19 cellular contexts compared by ENCODE assay signal in genomic region chr17:9174312-9174711, GRCh38.
DNase-seq lines count a peak whose midpoint lies in the region; ATAC-seq and TF ChIP-seq lines count a peak whose summit lies in the region.
"Had no signal": no experiment of that assay in that cellular context is flagged by ENCODE, and none has a peak within 500 bp of the region (broad histone marks: within the 10 kb centered on the region; RNA-seq: fewer than 3 reads in every experiment).

No MANE protein-coding gene starts in this region.

- peaks cover 72% of the 10 kb centered on the region for H3K27me3 Mint-ChIP-seq in progenitor cell of endocrine pancreas
- H3K27me3 Mint-ChIP-seq: CD4-positive, alpha-beta T cell had no signal

- DNase-seq in ascending aorta (ENCODE audit: low spot score in 2 of 2) (no peak), esophagus muscularis mucosa (ENCODE audit: extremely low spot score) (no peak), vagina (ENCODE audit: extremely low spot score in 2 of 2) (no peak), progenitor cell of endocrine pancreas (ENCODE audit: low spot score, unreplicated experiment) (no peak), NCI-H1092 treated with DMSO at 0.1 percent for 48 hours (lab: John Stamatoyannopoulos, UW) (no peak)
- DNase-seq: AML-193; Caco-2; Calu3; CD4-positive, alpha-beta T cell; CD8-positive, alpha-beta T cell; DMS79 treated with DMSO at 0.1 percent for 48 hours; GF-D8 had no signal

- H3K4me3 ChIP-seq in HEK293 (ENCODE audit: low read depth, low read length): no peak overlapping the region
- no peak overlapping the region for H3K4me3 ChIP-seq in ascending aorta
- no peak overlapping the region for H3K4me3 ChIP-seq in esophagus muscularis mucosa
- no peak overlapping the region for H3K4me3 ChIP-seq in vagina
- H3K4me3 ChIP-seq: A549; BLaER1 treated with 17β-estradiol and CSF1 and Interleukin-3, amounts not matched to agents 10 nM and 100 nM had no signal

- WGBS in esophagus muscularis mucosa: 87% methylated on average over 3 of the region's 3 CpGs

- H3K27ac ChIP-seq in HEK293 (ENCODE audit: extremely low read depth, low read depth, low read length) (no peak overlapping the region), ascending aorta (peak overlapping the region; percentile 34 to 40), esophagus muscularis mucosa (replicated peaks in 1 of 4) (peak overlapping the region in 3 of 4 donors; percentile 17 to 46 (median 28)), vagina (peak overlapping the region; percentile 38)
- H3K27ac ChIP-seq: 22Rv1; A549; BLaER1 treated with 17β-estradiol and CSF1 and Interleukin-3, amounts not matched to agents 10 nM and 100 nM; C4-2B had no signal

- TF ChIP-seq CTCF in HEK293 (tag by site-specific recombination; IDR thresholded peaks at IDR 0.05) (no peak), ascending aorta (IDR thresholded peaks at IDR 0.05) (no peak), esophagus muscularis mucosa (IDR thresholded peaks at IDR 0.05) (no peak), vagina (IDR thresholded peaks at IDR 0.05) (no peak), progenitor cell of endocrine pancreas (IDR thresholded peaks at IDR 0.05; ENCODE audit: unreplicated experiment) (no peak)

- no peaks in the 10 kb centered on the region for H3K36me3 Mint-ChIP-seq in progenitor cell of endocrine pancreas (ENCODE audit: insufficient read depth)
- H3K36me3 Mint-ChIP-seq: CD8-positive, alpha-beta T cell had no signal

- H3K36me3 ChIP-seq in HEK293 (ENCODE audit: control insufficient read depth in 2 of 2, insufficient read depth in 1 of 2, low read length in 2 of 2) (peaks cover 0 to 6% of the 10 kb centered on the region in 2 experiments; a peak in 2 of 3 replicates), ascending aorta (no peaks in the 10 kb centered on the region), esophagus muscularis mucosa (peaks cover 0 to 6% (median under 1%) of the 10 kb centered on the region in 4 donors), vagina (no peaks in the 10 kb centered on the region)
- H3K36me3 ChIP-seq: BLaER1 treated with 17β-estradiol and CSF1 and Interleukin-3, amounts not matched to agents 10 nM and 100 nM had no signal

- intact Hi-C loops in ascending aorta (cut with DNase I): loop anchor here (10.0 kb wide), 1 partner anchor 350 kb away; no protein-coding TSS in a partner anchor
- intact Hi-C loops in esophagus muscularis mucosa (cut with DNase I): no loop called here
- intact Hi-C loops in vagina (cut with DNase I): no loop called here

- no peak overlapping the region for H3K4me3 Mint-ChIP-seq in progenitor cell of endocrine pancreas (ENCODE audit: low read depth)
- H3K4me3 Mint-ChIP-seq: B cell; CD4-positive, alpha-beta T cell; CD8-positive, alpha-beta T cell had no signal

- no peaks in the 10 kb centered on the region for H3K9me3 Mint-ChIP-seq in progenitor cell of endocrine pancreas (ENCODE audit: low read depth)
- H3K9me3 Mint-ChIP-seq: CD4-positive, alpha-beta T cell; CD8-positive, alpha-beta T cell had no signal

- POLR2A ChIA-PET in HEK293 (lab: Yijun Ruan, JAX): no interaction called here

- no peak for TF ChIP-seq EP300 in esophagus muscularis mucosa (IDR thresholded peaks at IDR 0.05)

- CTCF ChIA-PET in HEK293 (lab: Yijun Ruan, JAX): interaction anchor here (0.7 kb wide), 1 partner anchor 279 kb away, joined by 4 read pairs; no protein-coding TSS in a partner anchor

- H3K27ac Mint-ChIP-seq in progenitor cell of endocrine pancreas: no peak overlapping the region
- H3K27ac Mint-ChIP-seq: B cell; CD4-positive, alpha-beta T cell; CD8-positive, alpha-beta T cell had no signal

- H3K27me3 ChIP-seq in ascending aorta (no peaks in the 10 kb centered on the region), esophagus muscularis mucosa (no peaks in the 10 kb centered on the region), vagina (no peaks in the 10 kb centered on the region)

- peaks cover 11% of the 10 kb centered on the region for H3K4me1 Mint-ChIP-seq in progenitor cell of endocrine pancreas (ENCODE audit: low read depth)
- H3K4me1 Mint-ChIP-seq: B cell had no signal

- H3K9me3 ChIP-seq in HEK293 (ENCODE audit: control insufficient read depth, insufficient read depth, low read depth, low read length): no peaks in the 10 kb centered on the region
- peaks cover 0 to 2% of the 10 kb centered on the region in 2 donors for H3K9me3 ChIP-seq in ascending aorta
- no peaks in the 10 kb centered on the region for H3K9me3 ChIP-seq in esophagus muscularis mucosa
- H3K9me3 ChIP-seq in vagina: no peaks in the 10 kb centered on the region
- H3K9me3 ChIP-seq: A549, Caco-2 had no signal

- no peak for ATAC-seq in GM19397 (IDR thresholded peaks at IDR 0.05; ENCODE audit: unreplicated experiment)
- ATAC-seq: A549; CD8-positive, alpha-beta T cell had no signal

- H3K4me1 ChIP-seq in HEK293 (ENCODE audit: control insufficient read depth, insufficient read depth, low read length) (no peaks in the 10 kb centered on the region), ascending aorta (peaks cover 0 to 28% of the 10 kb centered on the region in 2 donors), esophagus muscularis mucosa (peaks cover 0 to 60% (median 54%) of the 10 kb centered on the region in 4 donors), vagina (peaks cover 12% of the 10 kb centered on the region)
- H3K4me1 ChIP-seq: A549, Caco-2 had no signal

- TF ChIP-seq POLR2A in esophagus muscularis mucosa (IDR thresholded peaks at IDR 0.05; ENCODE audit: low read depth): no peak
- no peak for TF ChIP-seq POLR2A in vagina (IDR thresholded peaks at IDR 0.05)

TF ChIP-seq in HEK293, 187 proteins besides CTCF, POLR2A, EP300 and RAD21:
- TF ChIP-seq ZNF548 (tag by site-specific recombination; IDR thresholded peaks at IDR 0.05) (peak; percentile 98), MEIS1 (CRISPR knock-in tag; IDR thresholded peaks at IDR 0.05; ENCODE audit: borderline replicate concordance) (no peak)
